Comparison of ENCODE assay signal across 1 cellular context in the genomic region with DNA sequence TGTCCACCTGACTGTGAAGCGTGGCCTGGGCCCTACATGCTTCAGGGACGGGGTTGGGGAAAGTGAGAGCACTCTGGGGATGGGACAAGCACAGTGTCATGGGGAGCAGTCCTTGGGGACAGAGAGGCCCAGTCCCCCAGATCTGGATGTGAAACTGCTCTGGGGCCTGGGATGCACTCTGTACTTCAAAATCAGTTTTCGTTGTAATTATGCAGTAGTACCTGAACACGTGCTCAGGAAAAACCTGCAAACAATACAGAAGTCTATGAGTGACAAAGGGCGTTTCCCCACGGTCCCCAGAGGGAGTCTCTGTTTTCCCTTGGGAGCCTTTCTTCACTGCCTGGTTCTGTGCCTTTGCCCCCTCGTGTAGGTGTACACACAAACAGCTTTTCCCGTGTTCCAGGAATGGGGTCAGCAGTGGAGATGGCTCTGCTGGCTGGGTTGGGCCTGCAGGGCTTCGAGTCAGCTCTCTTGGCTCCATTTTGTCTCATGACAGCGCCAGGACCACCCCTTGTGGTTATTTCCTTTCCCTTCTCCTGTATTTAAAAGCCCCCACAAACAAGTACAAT.
A peak's percentile ranks its signal among the peaks of the same experiment; 100 is the strongest.
TF ChIP-seq lines count a peak whose summit lies in the region.

No MANE protein-coding gene starts in this region.

TF ChIP-seq in HEK293, 187 proteins besides CTCF, POLR2A, EP300 and RAD21:
- TF ChIP-seq OSR2 (tag by site-specific recombination; IDR thresholded peaks at IDR 0.05) (no peak), ZBTB48 (tag by site-specific recombination; IDR thresholded peaks at IDR 0.05) (peak; percentile 79), ZNF248 (tag by site-specific recombination; IDR thresholded peaks at IDR 0.05) (no peak)
- TF ChIP-seq, protein P1, sequence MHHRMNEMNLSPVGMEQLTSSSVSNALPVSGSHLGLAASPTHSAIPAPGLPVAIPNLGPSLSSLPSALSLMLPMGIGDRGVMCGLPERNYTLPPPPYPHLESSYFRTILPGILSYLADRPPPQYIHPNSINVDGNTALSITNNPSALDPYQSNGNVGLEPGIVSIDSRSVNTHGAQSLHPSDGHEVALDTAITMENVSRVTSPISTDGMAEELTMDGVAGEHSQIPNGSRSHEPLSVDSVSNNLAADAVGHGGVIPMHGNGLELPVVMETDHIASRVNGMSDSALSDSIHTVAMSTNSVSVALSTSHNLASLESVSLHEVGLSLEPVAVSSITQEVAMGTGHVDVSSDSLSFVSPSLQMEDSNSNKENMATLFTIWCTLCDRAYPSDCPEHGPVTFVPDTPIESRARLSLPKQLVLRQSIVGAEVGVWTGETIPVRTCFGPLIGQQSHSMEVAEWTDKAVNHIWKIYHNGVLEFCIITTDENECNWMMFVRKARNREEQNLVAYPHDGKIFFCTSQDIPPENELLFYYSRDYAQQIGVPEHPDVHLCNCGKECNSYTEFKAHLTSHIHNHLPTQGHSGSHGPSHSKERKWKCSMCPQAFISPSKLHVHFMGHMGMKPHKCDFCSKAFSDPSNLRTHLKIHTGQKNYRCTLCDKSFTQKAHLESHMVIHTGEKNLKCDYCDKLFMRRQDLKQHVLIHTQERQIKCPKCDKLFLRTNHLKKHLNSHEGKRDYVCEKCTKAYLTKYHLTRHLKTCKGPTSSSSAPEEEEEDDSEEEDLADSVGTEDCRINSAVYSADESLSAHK (tag by site-specific recombination; IDR thresholded peaks at IDR 0.05): no peak
